In the genomic region with DNA sequence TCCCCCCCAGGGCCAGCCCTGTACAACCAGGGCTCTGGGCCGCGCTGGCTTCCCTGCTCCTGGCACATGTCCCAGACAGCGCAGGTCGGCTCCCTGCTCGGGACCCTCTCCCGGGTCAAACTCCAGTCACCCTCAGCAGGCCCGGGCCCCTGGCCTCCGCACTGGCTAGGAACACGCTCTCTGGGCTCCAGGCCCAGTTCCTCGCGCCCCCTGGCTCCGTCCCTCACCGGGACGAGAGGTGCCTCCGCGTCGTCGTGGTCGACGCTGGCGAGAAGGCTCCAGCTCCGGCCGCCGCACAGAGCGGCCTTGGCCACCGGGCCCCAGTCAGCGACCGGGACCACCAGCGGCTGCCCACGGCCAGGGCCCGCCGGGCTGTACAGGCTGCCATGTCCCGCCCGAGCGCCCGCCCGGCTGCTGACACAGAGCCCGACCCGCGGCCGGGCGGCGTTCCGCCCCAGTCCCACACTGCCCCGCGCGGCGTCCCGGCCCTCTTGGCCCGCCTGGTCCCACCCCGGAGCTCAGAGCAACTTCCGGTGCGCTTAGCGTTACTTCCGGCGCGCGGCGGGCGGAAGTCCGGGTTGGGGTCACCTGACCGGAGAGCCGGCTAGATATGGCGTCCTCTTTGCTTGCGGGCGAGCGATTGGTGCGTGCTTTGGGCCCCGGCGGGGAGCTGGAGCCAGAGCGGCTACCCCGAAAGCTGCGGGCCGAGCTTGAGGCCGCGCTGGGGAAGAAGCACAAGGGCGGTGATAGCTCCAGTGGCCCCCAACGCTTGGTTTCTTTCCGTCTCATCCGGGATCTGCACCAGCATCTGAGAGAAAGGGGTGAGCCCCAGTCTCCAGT, we compare ENCODE assay signal across 8 cellular contexts. TPM values are rescaled to one million over a fixed set of nuclear protein-coding genes. Genes with fewer than 3 reads are reported as not detected.
A peak's percentile ranks its signal among the peaks of the same experiment; 100 is the strongest.
DNase-seq lines count a peak whose midpoint lies in the region; ATAC-seq and TF ChIP-seq lines count a peak whose summit lies in the region.

A gene with protein sequence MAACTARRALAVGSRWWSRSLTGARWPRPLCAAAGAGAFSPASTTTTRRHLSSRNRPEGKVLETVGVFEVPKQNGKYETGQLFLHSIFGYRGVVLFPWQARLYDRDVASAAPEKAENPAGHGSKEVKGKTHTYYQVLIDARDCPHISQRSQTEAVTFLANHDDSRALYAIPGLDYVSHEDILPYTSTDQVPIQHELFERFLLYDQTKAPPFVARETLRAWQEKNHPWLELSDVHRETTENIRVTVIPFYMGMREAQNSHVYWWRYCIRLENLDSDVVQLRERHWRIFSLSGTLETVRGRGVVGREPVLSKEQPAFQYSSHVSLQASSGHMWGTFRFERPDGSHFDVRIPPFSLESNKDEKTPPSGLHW (minus strand): TSS at position 467 of the 840 bp plus-strand sequence. CDS start 79 bp downstream, at position 388.

- intact Hi-C loops in activated CD4-positive, alpha-beta T cell treated with anti-CD3 and anti-CD28 coated beads, Interleukin-2, amount 10 ng/mL, durations not matched to agents 24 days and 14 days (cut with micrococcal nuclease), result loop anchor here (1.0 kb wide), 2 partner anchors 14 to 22 kb away; a partner anchor contains a TSS
- intact Hi-C loops in colonic mucosa (cut with DNase I), result no loop called here

- peak within 1 kb of the TSS; percentile 92 to 97 for H3K9ac ChIP-seq in colonic mucosa (ENCODE audit: low read depth in 2 of 2, low read length in 2 of 2)

- peak within 1 kb of the TSS; percentile 90 for H3K4me3 Mint-ChIP-seq in activated CD4-positive, alpha-beta T cell treated with anti-CD3 and anti-CD28 coated beads, Interleukin-2, amount 10 ng/mL, durations not matched to agents 24 days and 14 days

- TF ChIP-seq CTCF in BJ (IDR thresholded peaks at IDR 0.05; ENCODE audit: insufficient read depth, low read depth, low read length) (no peak), colonic mucosa (IDR thresholded peaks at IDR 0.05) (no peak)

- peak; percentile 84 for ATAC-seq in HG03457 (IDR thresholded peaks at IDR 0.05; ENCODE audit: unreplicated experiment)

- POLR2A ChIA-PET in BJ (lab: Charles Lee), result interaction anchor here (0.6 to 1.2 kb wide), 5 partner anchors 10 to 556 kb away, joined by 3 to 5 read pairs (median 3); a partner anchor contains a TSS

- peak within 1 kb of the TSS; percentile 93 for H3K4me3 ChIP-seq in BJ (ENCODE audit: low read depth, low read length)
- H3K4me3 ChIP-seq in colonic mucosa, result peak within 1 kb of the TSS; percentile 99

- H3K36me3 Mint-ChIP-seq in activated CD4-positive, alpha-beta T cell treated with anti-CD3 and anti-CD28 coated beads, Interleukin-2, amount 10 ng/mL, durations not matched to agents 24 days and 14 days (ENCODE audit: low read depth), result peaks cover 42% of the 10 kb centered on the region

- CTCF ChIA-PET in BJ (lab: Yijun Ruan, JAX), result interaction anchor here (0.6 to 1.4 kb wide), 5 partner anchors 10 to 562 kb away, joined by 3 to 5 read pairs (median 4); a partner anchor contains a TSS

- H3K36me3 ChIP-seq in BJ (ENCODE audit: control insufficient read depth, insufficient read depth, low read length) (peaks cover 24% of the 10 kb centered on the region), colonic mucosa (peaks cover 18% of the 10 kb centered on the region)

- DNase-seq in BJ (ENCODE audit: low read depth) (peak; percentile 57), GM19240 (ENCODE audit: insufficient read length, low spot score) (peak; percentile 96), NCI-H526 treated with DMSO at 0.1 percent for 48 hours (lab: John Stamatoyannopoulos, UW) (peak; percentile 94), colonic mucosa (peak; percentile 96), left kidney (ENCODE audit: low read depth, low spot score) (peak; percentile 98)
- peak; percentile 99 for DNase-seq in activated CD4-positive, alpha-beta T cell treated with anti-CD3 and anti-CD28 coated beads, Interleukin-2, amount 10 ng/mL, durations not matched to agents 24 days and 14 days
- DNase-seq in stimulated activated CD4-positive, alpha-beta T cell treated with anti-CD3 and anti-CD28 coated beads, Interleukin-1b, Interleukin-23, amount 100 ng/mL, for 48 hours, result peak; percentile 96

- peak within 1 kb of the TSS; percentile 93 for H3K27ac Mint-ChIP-seq in activated CD4-positive, alpha-beta T cell treated with anti-CD3 and anti-CD28 coated beads, Interleukin-2, amount 10 ng/mL, durations not matched to agents 24 days and 14 days

- peaks cover 19% of the 10 kb centered on the region for H3K4me1 Mint-ChIP-seq in activated CD4-positive, alpha-beta T cell treated with anti-CD3 and anti-CD28 coated beads, Interleukin-2, amount 10 ng/mL, durations not matched to agents 24 days and 14 days

- peak within 1 kb of the TSS; percentile 76 for H3K27ac ChIP-seq in colonic mucosa

- no peaks in the 10 kb centered on the region for H3K9me3 Mint-ChIP-seq in activated CD4-positive, alpha-beta T cell treated with anti-CD3 and anti-CD28 coated beads, Interleukin-2, amount 10 ng/mL, durations not matched to agents 24 days and 14 days

- H3K27me3 ChIP-seq in BJ (ENCODE audit: control insufficient read depth, insufficient read depth, low read length) (no peaks in the 10 kb centered on the region), colonic mucosa (no peaks in the 10 kb centered on the region)

- H3K9me3 ChIP-seq in colonic mucosa, result no peaks in the 10 kb centered on the region

- peaks cover 7% of the 10 kb centered on the region for H3K4me1 ChIP-seq in colonic mucosa

- no peaks in the 10 kb centered on the region for H3K27me3 Mint-ChIP-seq in activated CD4-positive, alpha-beta T cell treated with anti-CD3 and anti-CD28 coated beads, Interleukin-2, amount 10 ng/mL, durations not matched to agents 24 days and 14 days

RNA-seq across cellular contexts. Expression of the gene that starts here (rescaled TPM):
- polyA plus RNA-seq in BJ (2011; rRNA removed), result 106 and 141 TPM in 2 replicates
- polyA minus RNA-seq in BJ (2011; rRNA and poly(A)+ RNA removed), result 54.5 and 82.7 TPM in 2 replicates
- 112 and 115 TPM in 2 replicates for total RNA-seq in activated CD4-positive, alpha-beta T cell treated with anti-CD3 and anti-CD28 coated beads, Interleukin-2, amount 10 ng/mL, durations not matched to agents 24 days and 14 days
- 100 to 1,000 TPM in 1 of 2 donors, 10 to 100 TPM in 1; 80.3 to 132 TPM for total RNA-seq in colonic mucosa

Comparison
In these comparisons a context has a peak if more than half of its experiments do, and no peak if none do; other contexts are left out.
1. Peak in every context shown above with its lines: DNase-seq, ATAC-seq, H3K4me3 ChIP-seq and H3K27ac ChIP-seq.